14 cellular contexts compared by ENCODE assay signal in genomic region chr3:49026536-49026935, GRCh38. TPM values are rescaled to one million over a fixed set of nuclear protein-coding genes. Genes with fewer than 3 reads are reported as not detected.
A peak's percentile ranks its signal among the peaks of the same experiment; 100 is the strongest.
DNase-seq lines count a peak whose midpoint lies in the region; ATAC-seq and TF ChIP-seq lines count a peak whose summit lies in the region.
"Had no signal": no experiment of that assay in that cellular context is flagged by ENCODE, and none has a peak within 500 bp of the region (broad histone marks: within the 10 kb centered on the region; RNA-seq: fewer than 3 reads in every experiment).

No MANE protein-coding gene starts in this region.

- no peak overlapping the region for H2BK5ac ChIP-seq in IMR-90 (ENCODE audit: low read depth, low read length, poor library complexity, severe bottlenecking)

- H2AFZ ChIP-seq in IMR-90 (replicated peaks; ENCODE audit: low read length, poor library complexity): no peak overlapping the region
- H2AFZ ChIP-seq: GM23248 had no signal

- TF ChIP-seq RAD21 in IMR-90 (IDR thresholded peaks at IDR 0.05; ENCODE audit: low read length): no peak

- no peak for TF ChIP-seq CTCF in IMR-90 (conservative IDR thresholded peaks at IDR 0.05; ENCODE audit: low read depth, low read length)
- no peak for TF ChIP-seq CTCF in nephron (IDR thresholded peaks at IDR 0.05; ENCODE audit: unreplicated experiment in 3 of 3)

- H3K9ac ChIP-seq in IMR-90 (ENCODE audit: low read depth, low read length): no peak overlapping the region
- H3K9ac ChIP-seq: GM23248 had no signal

- peaks cover 32% of the 10 kb centered on the region for H3K9me1 ChIP-seq in IMR-90 (ENCODE audit: insufficient read depth, low read length)

- H2AK9ac ChIP-seq in IMR-90 (replicated peaks; ENCODE audit: low read depth, low read length, poor library complexity): no peak overlapping the region

- BruUV-seq in IMR-90 (replicated peaks; lab: Mats Ljungman, UMichigan): TSS peak; percentile 28

- H4K20me1 ChIP-seq in IMR-90 (ENCODE audit: insufficient read depth, low read length): peaks cover 20% of the 10 kb centered on the region

- H2AK5ac ChIP-seq in IMR-90 (ENCODE audit: low read depth, low read length): no peak overlapping the region

- H3K4me3 Mint-ChIP-seq in activated CD4-positive, alpha-beta T cell treated with anti-CD3 and anti-CD28 coated beads for 36 hours: peak overlapping the region; percentile 89
- H3K4me3 Mint-ChIP-seq in activated CD4-positive, alpha-beta T cell treated with anti-CD3 and anti-CD28 coated beads, Interleukin-2, amount 10 ng/mL, durations not matched to agents 7 days and 5 days: no peak overlapping the region
- H3K4me3 Mint-ChIP-seq in activated naive CD8-positive, alpha-beta T cell treated with anti-CD3 and anti-CD28 coated beads for 36 hours: peak overlapping the region; percentile 97
- H3K4me3 Mint-ChIP-seq in nephron: peak overlapping the region in 2 of 3 experiments; percentile 77 to 97

- H3K36me3 ChIP-seq in IMR-90 (ENCODE audit: control insufficient read depth, insufficient read depth, low read length): peaks cover 49% of the 10 kb centered on the region

- no peak overlapping the region for H3K4me3 ChIP-seq in IMR-90 (ENCODE audit: insufficient read depth, low read depth, low read length)
- H3K4me3 ChIP-seq: GM23248 had no signal

- H3K4me2 ChIP-seq in IMR-90 (ENCODE audit: low read depth, low read length): no peak overlapping the region

- no peak for ATAC-seq in activated CD4-positive, alpha-beta T cell treated with anti-CD3 and anti-CD28 coated beads for 36 hours
- ATAC-seq in IMR-90 (ENCODE audit: low read depth): no peak

- H2BK15ac ChIP-seq in IMR-90 (ENCODE audit: low read depth, low read length): no peak overlapping the region

- H4K8ac ChIP-seq in IMR-90 (ENCODE audit: low read depth in 2 of 2, low read length in 2 of 2): no peak overlapping the region

- no peak overlapping the region for H3K18ac ChIP-seq in IMR-90 (ENCODE audit: low read depth, low read length)

- no peak overlapping the region for H4K5ac ChIP-seq in IMR-90 (ENCODE audit: low read depth, low read length)

- H3K4ac ChIP-seq in IMR-90 (ENCODE audit: low read depth, low read length): no peak overlapping the region

- peaks cover 5% of the 10 kb centered on the region for H3K4me1 ChIP-seq in IMR-90 (ENCODE audit: control insufficient read depth, insufficient read depth, low read length)

- no CpG with 5 or more reads among the region's 3 CpGs for WGBS in IMR-90 (ENCODE audit: extremely low coverage in 2 of 2, insufficient read length in 1 of 2), 2 experiments

- POLR2A ChIA-PET in activated CD4-positive, alpha-beta T cell treated with anti-CD3 and anti-CD28 coated beads for 36 hours (lab: Charles Lee): interaction anchor here (0.7 kb wide), 2 partner anchors 15 to 385 kb away, joined by 3 read pairs; partner anchors contain the start of genes RHOA and TCTA
- POLR2A ChIA-PET in activated CD4-positive, alpha-beta T cell treated with anti-CD3 and anti-CD28 coated beads, Interleukin-2, amount 10 ng/mL, durations not matched to agents 7 days and 5 days (lab: Charles Lee): no interaction called here
- POLR2A ChIA-PET in IMR-90 (lab: Charles Lee; ENCODE audit: unreplicated experiment): no interaction called here

- no peak for TF ChIP-seq POLR2A in IMR-90 (IDR thresholded peaks at IDR 0.05; ENCODE audit: low read depth, low read length)

- intact Hi-C loops in activated CD4-positive, alpha-beta T cell treated with anti-CD3 and anti-CD28 coated beads for 36 hours (cut with DNase I, micrococcal nuclease): loop anchor here in 1 of 2 experiments (10.0 kb wide), 2 partner anchors 398 to 1552 kb away; partner anchors contain the start of genes AMT, NICN1 and SCAP
- intact Hi-C loops in IMR-90 (cut with micrococcal nuclease): no loop called here

- H3K23ac ChIP-seq in IMR-90 (ENCODE audit: low read depth, low read length): no peak overlapping the region

- peaks cover 72% of the 10 kb centered on the region for H3K36me3 Mint-ChIP-seq in activated CD4-positive, alpha-beta T cell treated with anti-CD3 and anti-CD28 coated beads for 36 hours (ENCODE audit: low read depth)
- H3K36me3 Mint-ChIP-seq in activated CD4-positive, alpha-beta T cell treated with anti-CD3 and anti-CD28 coated beads, Interleukin-2, amount 10 ng/mL, durations not matched to agents 7 days and 5 days (ENCODE audit: low read depth): peaks cover 51% of the 10 kb centered on the region
- H3K36me3 Mint-ChIP-seq in activated naive CD8-positive, alpha-beta T cell treated with anti-CD3 and anti-CD28 coated beads for 36 hours: peaks cover 61% of the 10 kb centered on the region
- H3K36me3 Mint-ChIP-seq in nephron (ENCODE audit: low read depth): peaks cover 53% of the 10 kb centered on the region

- in situ Hi-C loops in IMR-90 (cut with MboI; ENCODE audit: low sequenced_read_pairs): no loop called here

- no peak overlapping the region for H2BK120ac ChIP-seq in IMR-90 (ENCODE audit: low read depth, low read length)

- H3K27me3 Mint-ChIP-seq in activated CD4-positive, alpha-beta T cell treated with anti-CD3 and anti-CD28 coated beads for 36 hours: no peaks in the 10 kb centered on the region
- no peaks in the 10 kb centered on the region for H3K27me3 Mint-ChIP-seq in activated CD4-positive, alpha-beta T cell treated with anti-CD3 and anti-CD28 coated beads, Interleukin-2, amount 10 ng/mL, durations not matched to agents 7 days and 5 days
- H3K27me3 Mint-ChIP-seq in activated naive CD8-positive, alpha-beta T cell treated with anti-CD3 and anti-CD28 coated beads for 36 hours: no peaks in the 10 kb centered on the region
- H3K27me3 Mint-ChIP-seq in nephron (ENCODE audit: low read depth): no peaks in the 10 kb centered on the region
- H3K27me3 Mint-ChIP-seq: naive B cell had no signal

- peaks cover 63% of the 10 kb centered on the region for H3K4me1 Mint-ChIP-seq in activated CD4-positive, alpha-beta T cell treated with anti-CD3 and anti-CD28 coated beads for 36 hours
- H3K4me1 Mint-ChIP-seq in activated CD4-positive, alpha-beta T cell treated with anti-CD3 and anti-CD28 coated beads, Interleukin-2, amount 10 ng/mL, durations not matched to agents 7 days and 5 days: peaks cover 59% of the 10 kb centered on the region
- H3K4me1 Mint-ChIP-seq in activated naive CD8-positive, alpha-beta T cell treated with anti-CD3 and anti-CD28 coated beads for 36 hours: peaks cover 58% of the 10 kb centered on the region
- peaks cover 38% of the 10 kb centered on the region for H3K4me1 Mint-ChIP-seq in nephron

- no peaks in the 10 kb centered on the region for H3K9me3 ChIP-seq in IMR-90 (ENCODE audit: control insufficient read depth, insufficient read depth, low read length)
- H3K9me3 ChIP-seq: Caco-2 had no signal

- H3K79me1 ChIP-seq in IMR-90 (ENCODE audit: low read depth in 1 of 2, low read length in 2 of 2): peaks cover 31 to 69% of the 10 kb centered on the region in 2 experiments

- CTCF ChIA-PET in activated CD4-positive, alpha-beta T cell treated with anti-CD3 and anti-CD28 coated beads for 36 hours (lab: Charles Lee): interaction anchor here (1.2 kb wide), 1 partner anchor 20 kb away, joined by 3 read pairs; the partner anchor contains the start of gene WDR6
- CTCF ChIA-PET in activated CD4-positive, alpha-beta T cell treated with anti-CD3 and anti-CD28 coated beads, Interleukin-2, amount 10 ng/mL, durations not matched to agents 7 days and 5 days (lab: Charles Lee): interaction anchor here (1.0 to 1.5 kb wide), 3 partner anchors 13 to 24 kb away, joined by 3 to 6 read pairs (median 3); partner anchors contain the start of gene WDR6
- CTCF ChIA-PET in IMR-90 (lab: Yijun Ruan, JAX): no interaction called here

- H3K27ac ChIP-seq in IMR-90 (ENCODE audit: insufficient read depth, low read length): no peak overlapping the region

- H4K91ac ChIP-seq in IMR-90 (ENCODE audit: insufficient read depth, low read depth, low read length): no peak overlapping the region

- H3K9me3 Mint-ChIP-seq in activated CD4-positive, alpha-beta T cell treated with anti-CD3 and anti-CD28 coated beads for 36 hours (ENCODE audit: low read depth): no peaks in the 10 kb centered on the region
- no peaks in the 10 kb centered on the region for H3K9me3 Mint-ChIP-seq in activated CD4-positive, alpha-beta T cell treated with anti-CD3 and anti-CD28 coated beads, Interleukin-2, amount 10 ng/mL, durations not matched to agents 7 days and 5 days
- no peaks in the 10 kb centered on the region for H3K9me3 Mint-ChIP-seq in activated naive CD8-positive, alpha-beta T cell treated with anti-CD3 and anti-CD28 coated beads for 36 hours
- H3K9me3 Mint-ChIP-seq in nephron: no peaks in the 10 kb centered on the region
- H3K9me3 Mint-ChIP-seq: naive B cell had no signal

- H3K56ac ChIP-seq in IMR-90 (ENCODE audit: extremely low read depth, insufficient read depth, low read length): no peak overlapping the region

- dilution Hi-C loops in IMR-90 (cut with HindIII; ENCODE audit: low sequenced_read_pairs, unreplicated experiment): no loop called here

- peak overlapping the region; percentile 97 for H3K27ac Mint-ChIP-seq in activated CD4-positive, alpha-beta T cell treated with anti-CD3 and anti-CD28 coated beads for 36 hours
- no peak overlapping the region for H3K27ac Mint-ChIP-seq in activated CD4-positive, alpha-beta T cell treated with anti-CD3 and anti-CD28 coated beads, Interleukin-2, amount 10 ng/mL, durations not matched to agents 7 days and 5 days
- peak overlapping the region; percentile 57 for H3K27ac Mint-ChIP-seq in activated naive CD8-positive, alpha-beta T cell treated with anti-CD3 and anti-CD28 coated beads for 36 hours
- no peak overlapping the region for H3K27ac Mint-ChIP-seq in nephron

- no peak overlapping the region for H3K14ac ChIP-seq in IMR-90 (replicated peaks; ENCODE audit: low read depth, low read length)

- no peak overlapping the region for H2BK20ac ChIP-seq in IMR-90 (ENCODE audit: low read depth, low read length)

- no peak for DNase-seq in activated CD4-positive, alpha-beta T cell treated with anti-CD3 and anti-CD28 coated beads for 36 hours
- no peak for DNase-seq in activated CD4-positive, alpha-beta T cell treated with anti-CD3 and anti-CD28 coated beads, Interleukin-2, amount 10 ng/mL, durations not matched to agents 7 days and 5 days
- DNase-seq in IMR-90 (no peak), NCI-H748 (lab: John Stamatoyannopoulos, UW; ENCODE audit: unreplicated experiment) (no peak), RKO (ENCODE audit: low spot score) (no peak), AG08396 (ENCODE audit: low spot score) (no peak)
- DNase-seq in activated naive CD8-positive, alpha-beta T cell treated with anti-CD3 and anti-CD28 coated beads for 36 hours: no peak
- DNase-seq: anterior cingulate cortex, Caco-2, hypothalamus, naive B cell, SIG-M5 had no signal

- no peaks in the 10 kb centered on the region for H3K27me3 ChIP-seq in IMR-90 (ENCODE audit: control insufficient read depth, insufficient read depth, low read length)

RNA-seq across cellular contexts. Expression of gene IMPDH2, which starts 2.7 kb away (rescaled TPM):
- 100 to 1,000 TPM; 504 to 515 TPM for total RNA-seq in activated CD4-positive, alpha-beta T cell treated with anti-CD3 and anti-CD28 coated beads for 36 hours
- 100 to 1,000 TPM; 152 to 159 TPM for total RNA-seq in activated CD4-positive, alpha-beta T cell treated with anti-CD3 and anti-CD28 coated beads, Interleukin-2, amount 10 ng/mL, durations not matched to agents 7 days and 5 days
- total RNA-seq in IMR-90 (2012; rRNA removed): 268 and 296 TPM in 2 replicates
- 190 and 194 TPM in 2 replicates for polyA plus RNA-seq in IMR-90 (2012; rRNA removed)
- 126 and 176 TPM in 2 replicates for polyA plus RNA-seq in IMR-90 (2012; cell fraction: cytosol; rRNA removed)
- polyA plus RNA-seq in IMR-90 (2012; cell fraction: nucleus; rRNA removed; ENCODE audit: low replicate concordance): 254 and 364 TPM in 2 replicates
- 100 to 1,000 TPM; 532 to 549 TPM for total RNA-seq in activated naive CD8-positive, alpha-beta T cell treated with anti-CD3 and anti-CD28 coated beads for 36 hours

RNA-seq across cellular contexts. Expression of gene NDUFAF3, which starts 4.6 kb away (rescaled TPM):
- total RNA-seq in activated CD4-positive, alpha-beta T cell treated with anti-CD3 and anti-CD28 coated beads for 36 hours: 100 to 1,000 TPM in 1 of 2 experiments, 10 to 100 TPM in 1; 90.8 to 108 TPM
- total RNA-seq in activated CD4-positive, alpha-beta T cell treated with anti-CD3 and anti-CD28 coated beads, Interleukin-2, amount 10 ng/mL, durations not matched to agents 7 days and 5 days: 10 to 100 TPM; 84.5 to 93.2 TPM
- total RNA-seq in IMR-90 (2012; rRNA removed): 26.5 and 43.3 TPM in 2 replicates
- 112 and 137 TPM in 2 replicates for polyA plus RNA-seq in IMR-90 (2012; rRNA removed)
- 38.6 and 96.1 TPM in 2 replicates for polyA plus RNA-seq in IMR-90 (2012; cell fraction: cytosol; rRNA removed)
- 22.8 and 47.7 TPM in 2 replicates for polyA plus RNA-seq in IMR-90 (2012; cell fraction: nucleus; rRNA removed; ENCODE audit: low replicate concordance)
- 10 to 100 TPM; 82.0 to 82.5 TPM for total RNA-seq in activated naive CD8-positive, alpha-beta T cell treated with anti-CD3 and anti-CD28 coated beads for 36 hours

RNA-seq across cellular contexts. Expression of gene DALRD3, which starts 8.2 kb away (rescaled TPM):
- total RNA-seq in activated CD4-positive, alpha-beta T cell treated with anti-CD3 and anti-CD28 coated beads for 36 hours: 10 to 100 TPM; 25.8 to 26.0 TPM
- total RNA-seq in activated CD4-positive, alpha-beta T cell treated with anti-CD3 and anti-CD28 coated beads, Interleukin-2, amount 10 ng/mL, durations not matched to agents 7 days and 5 days: 10 to 100 TPM; 20.7 to 22.0 TPM
- 27.8 and 28.3 TPM in 2 replicates for total RNA-seq in IMR-90 (2012; rRNA removed)
- polyA plus RNA-seq in IMR-90 (2012; rRNA removed): 42.2 and 43.5 TPM in 2 replicates
- polyA plus RNA-seq in IMR-90 (2012; cell fraction: cytosol; rRNA removed): 33.8 and 36.4 TPM in 2 replicates
- 116 and 195 TPM in 2 replicates for polyA plus RNA-seq in IMR-90 (2012; cell fraction: nucleus; rRNA removed; ENCODE audit: low replicate concordance)
- total RNA-seq in activated naive CD8-positive, alpha-beta T cell treated with anti-CD3 and anti-CD28 coated beads for 36 hours: 10 to 100 TPM; 22.3 to 24.7 TPM

RNA-seq across cellular contexts. Expression of gene WDR6, which starts 19.3 kb away (rescaled TPM):
- 100 to 1,000 TPM; 109 to 127 TPM for total RNA-seq in activated CD4-positive, alpha-beta T cell treated with anti-CD3 and anti-CD28 coated beads for 36 hours
- 100 to 1,000 TPM; 144 to 157 TPM for total RNA-seq in activated CD4-positive, alpha-beta T cell treated with anti-CD3 and anti-CD28 coated beads, Interleukin-2, amount 10 ng/mL, durations not matched to agents 7 days and 5 days
- 55.8 and 60.9 TPM in 2 replicates for total RNA-seq in IMR-90 (2012; rRNA removed)
- 160 and 172 TPM in 2 replicates for polyA plus RNA-seq in IMR-90 (2012; rRNA removed)
- polyA plus RNA-seq in IMR-90 (2012; cell fraction: cytosol; rRNA removed): 97.3 and 121 TPM in 2 replicates
- 1,034 and 1,622 TPM in 2 replicates for polyA plus RNA-seq in IMR-90 (2012; cell fraction: nucleus; rRNA removed; ENCODE audit: low replicate concordance)
- total RNA-seq in activated naive CD8-positive, alpha-beta T cell treated with anti-CD3 and anti-CD28 coated beads for 36 hours: 100 to 1,000 TPM; 135 to 140 TPM

RNA-seq across cellular contexts. Expression of gene P4HTM, which starts 36.5 kb away (rescaled TPM):
- total RNA-seq in activated CD4-positive, alpha-beta T cell treated with anti-CD3 and anti-CD28 coated beads for 36 hours: 10 to 100 TPM; 25.7 to 30.4 TPM
- total RNA-seq in activated CD4-positive, alpha-beta T cell treated with anti-CD3 and anti-CD28 coated beads, Interleukin-2, amount 10 ng/mL, durations not matched to agents 7 days and 5 days: 10 to 100 TPM; 45.3 to 47.6 TPM
- 10.4 and 11.1 TPM in 2 replicates for total RNA-seq in IMR-90 (2012; rRNA removed)
- polyA plus RNA-seq in IMR-90 (2012; rRNA removed): 26.1 and 29.7 TPM in 2 replicates
- polyA plus RNA-seq in IMR-90 (2012; cell fraction: cytosol; rRNA removed): 18.8 and 34.8 TPM in 2 replicates
- polyA plus RNA-seq in IMR-90 (2012; cell fraction: nucleus; rRNA removed; ENCODE audit: low replicate concordance): 99.3 and 171 TPM in 2 replicates
- total RNA-seq in activated naive CD8-positive, alpha-beta T cell treated with anti-CD3 and anti-CD28 coated beads for 36 hours: 10 to 100 TPM; 20.7 TPM

Comparison
In these comparisons a context has a peak if more than half of its experiments do, and no peak if none do; other contexts are left out.
1. H3K27ac Mint-ChIP-seq: peak in activated CD4-positive, alpha-beta T cell treated with anti-CD3 and anti-CD28 coated beads for 36 hours (single experiment) and activated naive CD8-positive, alpha-beta T cell treated with anti-CD3 and anti-CD28 coated beads for 36 hours (single experiment); none in activated CD4-positive, alpha-beta T cell treated with anti-CD3 and anti-CD28 coated beads, Interleukin-2, amount 10 ng/mL, durations not matched to agents 7 days and 5 days (single experiment) and nephron (0 of 3).